Comparison of ENCODE assay signal across 24 cellular contexts in genomic region chr10:131888186-131888604, GRCh38. TPM values are rescaled to one million over a fixed set of nuclear protein-coding genes. Genes with fewer than 3 reads are reported as not detected.
A peak's percentile ranks its signal among the peaks of the same experiment; 100 is the strongest.
DNase-seq lines count a peak whose midpoint lies in the region; ATAC-seq and TF ChIP-seq lines count a peak whose summit lies in the region.
"Had no signal": no experiment of that assay in that cellular context is flagged by ENCODE, and none has a peak within 500 bp of the region (broad histone marks: within the 10 kb centered on the region; RNA-seq: fewer than 3 reads in every experiment).

No MANE protein-coding gene starts in this region.

- peaks cover 15 to 46% of the 10 kb centered on the region in 2 experiments for H3K4me1 ChIP-seq in HCT116 (ENCODE audit: control insufficient read depth in 1 of 2, insufficient read depth in 2 of 2, low read length in 2 of 2)
- H3K4me1 ChIP-seq in mammary epithelial cell (ENCODE audit: insufficient read depth, low read length): peaks cover 15% of the 10 kb centered on the region
- H3K4me1 ChIP-seq: gastrocnemius medialis, SJCRH30 had no signal

- peak overlapping the region; percentile 35; the same call in 1 of the 2 replicates for H3K27ac ChIP-seq in HCT116 (ENCODE audit: low read depth, low read length)
- H3K27ac ChIP-seq in mammary epithelial cell (ENCODE audit: insufficient read depth, low read depth, low read length): peak overlapping the region; percentile 94
- H3K27ac ChIP-seq: gastrocnemius medialis, ovary, SJCRH30, tibial artery had no signal

- 0% methylated on average over 6 of the region's 6 CpGs for WGBS in mammary epithelial cell (ENCODE audit: low coverage, missing lambda C conversion rate)

- H3K36me3 ChIP-seq in HCT116 (ENCODE audit: control insufficient read depth in 1 of 2, insufficient read depth in 2 of 2, low read length in 2 of 2) (no peaks in the 10 kb centered on the region), mammary epithelial cell (ENCODE audit: insufficient read depth, low read length) (no peaks in the 10 kb centered on the region)
- H3K36me3 ChIP-seq: gastrocnemius medialis, ovary, SJCRH30, tibial artery had no signal

- no peaks in the 10 kb centered on the region for H4K20me1 ChIP-seq in HCT116 (ENCODE audit: insufficient read depth)
- H4K20me1 ChIP-seq in mammary epithelial cell (ENCODE audit: insufficient read depth, low read length): peaks cover 2% of the 10 kb centered on the region

- RAD21 ChIA-PET in HCT116 (lab: Charles Lee; ENCODE audit: low non-redundant PET in 1 of 2, low total read pairs in 2 of 2, uncharacterized antibody in 2 of 2, unreplicated experiment in 2 of 2): no interaction called here

- H3K27me3 ChIP-seq in HCT116 (ENCODE audit: insufficient read depth, low read length) (no peaks in the 10 kb centered on the region), mammary epithelial cell (ENCODE audit: insufficient read depth, low read length) (no peaks in the 10 kb centered on the region)
- H3K27me3 ChIP-seq: ovary, SJCRH30 had no signal

- TF ChIP-seq RAD21 in HCT116 (IDR thresholded peaks at IDR 0.05; ENCODE audit: low read depth): peak; percentile 13; the same call in 1 of the 2 replicates

- no peaks in the 10 kb centered on the region for H3K9me2 ChIP-seq in HCT116 (ENCODE audit: insufficient read depth)

- DNase-seq in HCT116 (ENCODE audit: low read depth, low spot score) (peak; percentile 48), NCI-H69 (lab: John Stamatoyannopoulos, UW) (peak; percentile 22), mammary epithelial cell (peak; percentile 99), kidney tubule cell (ENCODE audit: low spot score) (peak; percentile 14), COR-L47 (lab: John Stamatoyannopoulos, UW) (no peak)
- DNase-seq in NK-92 treated with Interleukin-12 subunit alpha and Interleukin-12 subunit beta, amount 100 ng/mL, for 24 hours (lab: John Stamatoyannopoulos, UW): no peak
- DNase-seq: activated CD8-positive, alpha-beta T cell treated with anti-CD3 and anti-CD28 coated beads, Interleukin-2, amount 10 ng/mL, durations not matched to agents 7 days and 5 days; activated gamma-delta T cell treated with Interleukin-2 at 50 U/mL for 16 hours; activated T-cell treated with anti-CD3 and anti-CD28 coated beads for 4 hours; CD4-positive, CD25-positive, alpha-beta regulatory T cell; effector CD4-positive, alpha-beta T cell; gastrocnemius medialis; GDM1; hypothalamus; NCI-H1105 treated with DMSO at 0.1 percent for 48 hours; NCI-H2029 treated with DMSO at 0.1 percent for 48 hours; NCI-H345; NCI-H774; ovary; SJCRH30; stimulated activated CD4-positive, alpha-beta T cell treated with anti-CD3 and anti-CD28 coated beads, Interleukin-4, amount 100 ng/mL, for 4 hours; stimulated activated naive CD4-positive, alpha-beta T cell treated with Interleukin-2 at 50 U/mL for 16 hours had no signal

- no peak for TF ChIP-seq POLR2A in HCT116 (IDR thresholded peaks at IDR 0.05; ENCODE audit: borderline replicate concordance, extremely low read depth, insufficient read depth, insufficient read length)

- H3K9ac ChIP-seq in HCT116 (ENCODE audit: low read length) (no peak overlapping the region), mammary epithelial cell (ENCODE audit: insufficient read depth, low read length) (no peak overlapping the region)

- POLR2A ChIA-PET in HCT116 (lab: Charles Lee): no interaction called here

- intact Hi-C loops in HCT116 (cut with micrococcal nuclease): no loop called here
- intact Hi-C loops in mammary epithelial cell (cut with micrococcal nuclease): loop anchor here (1.0 to 5.0 kb wide), 3 partner anchors 12 to 94 kb away; partner anchors contain the start of gene BNIP3

- dilution Hi-C loops in mammary epithelial cell (cut with HindIII; ENCODE audit: low sequenced_read_pairs): no loop called here

- in situ Hi-C loops in mammary epithelial cell (cut with MboI; ENCODE audit: low sequenced_read_pairs in 2 of 2): loop anchor here (5.0 to 10.0 kb wide), 3 partner anchors 94 to 257 kb away; partner anchors contain the start of gene BNIP3 (in 1 of the 2)

- H3K79me2 ChIP-seq in HCT116 (ENCODE audit: insufficient read depth, low read length) (no peaks in the 10 kb centered on the region), mammary epithelial cell (ENCODE audit: insufficient read depth, low read length) (no peaks in the 10 kb centered on the region)

- TF ChIP-seq CTCF in HCT116 (IDR thresholded peaks at IDR 0.05 in 2 of 3, conservative IDR thresholded peaks at IDR 0.05 in 1 of 3; ENCODE audit: borderline replicate concordance in 1 of 3, insufficient read depth in 1 of 3, low read depth in 2 of 3, low read length in 2 of 3) (no peak), mammary epithelial cell (conservative IDR thresholded peaks at IDR 0.05 in 1 of 2, IDR thresholded peaks at IDR 0.05 in 1 of 2; ENCODE audit: extremely low read depth in 1 of 2, insufficient read depth in 1 of 2, low read depth in 1 of 2, low read length in 2 of 2) (no peak)

- H3K9me3 ChIP-seq in HCT116 (ENCODE audit: control insufficient read depth in 1 of 2, insufficient read depth in 1 of 2, low read depth in 1 of 2, low read length in 2 of 2): no peaks in the 10 kb centered on the region
- H3K9me3 ChIP-seq in mammary epithelial cell (replicated peaks; ENCODE audit: insufficient read depth, low read length): no peaks in the 10 kb centered on the region
- H3K9me3 ChIP-seq: gastrocnemius medialis, ovary, SJCRH30, tibial artery had no signal

- BruUV-seq in HCT116 (replicated peaks; lab: Mats Ljungman, UMichigan) (no TSS peak), mammary epithelial cell (replicated peaks; lab: Mats Ljungman, UMichigan) (no TSS peak)

- CTCF ChIA-PET in HCT116 (lab: Charles Lee) (no interaction called here), mammary epithelial cell (lab: Charles Lee; ENCODE audit: low non-redundant PET) (interaction anchor here (0.5 kb wide), 1 partner anchor 13 kb away, joined by 11 read pairs; no protein-coding TSS in a partner anchor)

- ATAC-seq in HCT116 (peak; percentile 19; the same call in 1 of the 2 replicates), SK-N-SH treated with all-trans-retinoic acid at 6 μM for 48 hours (no peak)
- ATAC-seq: activated CD8-positive, alpha-beta T cell treated with anti-CD3 and anti-CD28 coated beads, Interleukin-2, amount 10 ng/mL, durations not matched to agents 7 days and 5 days; gastrocnemius medialis had no signal

- H2AFZ ChIP-seq in HCT116 (ENCODE audit: low read depth, low read length, poor library complexity, severe bottlenecking) (no peak overlapping the region), mammary epithelial cell (ENCODE audit: low read depth, low read length) (no peak overlapping the region)

- H3K4me3 ChIP-seq in HCT116 (replicated peaks in 1 of 2; ENCODE audit: low read depth in 1 of 2, low read length in 2 of 2) (peak overlapping the region in 1 of 2 experiments; percentile 4; a peak in 1 of 4 replicates), mammary epithelial cell (replicated peaks in 1 of 3; ENCODE audit: insufficient read depth in 1 of 3, low read depth in 2 of 3, low read length in 3 of 3) (no peak overlapping the region)
- H3K4me3 ChIP-seq: gastrocnemius medialis, ovary, SJCRH30, tibial artery had no signal

- H3K4me2 ChIP-seq in HCT116 (ENCODE audit: low read length) (peak overlapping the region; percentile 64), mammary epithelial cell (ENCODE audit: insufficient read depth, low read depth, low read length) (peak overlapping the region; percentile 38)

TF ChIP-seq in HCT116, 20 proteins besides CTCF, POLR2A, EP300 and RAD21 (continues in another document):
- TF ChIP-seq CBX3 (IDR thresholded peaks at IDR 0.05; ENCODE audit: low read depth) (peak; percentile 74; the same call in 1 of the 2 replicates), SRF (IDR thresholded peaks at IDR 0.05; ENCODE audit: low read depth) (no peak), EZH2phosphoT487 (IDR thresholded peaks at IDR 0.05; ENCODE audit: borderline replicate concordance) (no peak), CEBPB (IDR thresholded peaks at IDR 0.05; ENCODE audit: low read depth) (peak; percentile 57)

TF ChIP-seq in SK-N-SH treated with all-trans-retinoic acid at 6 μM for 48 hours, 23 proteins besides CTCF, POLR2A, EP300 and RAD21 (continues in another document):
- TF ChIP-seq TSHZ2 (CRISPR knock-in tag; IDR thresholded peaks at IDR 0.05): no peak
- no peak for TF ChIP-seq ISL1 (CRISPR knock-in tag; IDR thresholded peaks at IDR 0.05)
- no peak for TF ChIP-seq TOX (CRISPR knock-in tag; IDR thresholded peaks at IDR 0.05; ENCODE audit: borderline replicate concordance)
- TF ChIP-seq ARNTL (CRISPR knock-in tag; IDR thresholded peaks at IDR 0.05; ENCODE audit: borderline replicate concordance, low read depth): no peak
- no peak for TF ChIP-seq ZNF565 (CRISPR knock-in tag; conservative IDR thresholded peaks at IDR 0.05; ENCODE audit: low read depth)
- no peak for TF ChIP-seq ZNF70 (CRISPR knock-in tag; IDR thresholded peaks at IDR 0.05)
- TF ChIP-seq ZC3H10 (CRISPR knock-in tag; IDR thresholded peaks at IDR 0.05): no peak

RNA-seq across cellular contexts. Expression of gene PPP2R2D, which starts 12.6 kb away (rescaled TPM):
- 18.1 TPM for total RNA-seq in HCT116 (2021; ENCODE audit: unreplicated experiment)
- 11.4 and 13.2 TPM in 2 replicates for polyA plus RNA-seq in HCT116 (2012)
- 10 to 100 TPM; 33.7 to 36.5 TPM for total RNA-seq in mammary epithelial cell
- 42.4 TPM for polyA plus RNA-seq in mammary epithelial cell
- polyA minus RNA-seq in mammary epithelial cell: 63.3 TPM

Comparison
In these comparisons a context has a peak if more than half of its experiments do, and no peak if none do; other contexts are left out.
1. DNase-seq: peak in HCT116 (single experiment), NCI-H69 (single experiment), mammary epithelial cell (single experiment) and kidney tubule cell (single experiment); none in COR-L47 (single experiment) and NK-92 treated with Interleukin-12 subunit alpha and Interleukin-12 subunit beta, amount 100 ng/mL, for 24 hours (single experiment).